ENCODE assay signal across 10 cellular contexts in genomic region chr4:110484767-110485166, GRCh38. TPM values are rescaled to one million over a fixed set of nuclear protein-coding genes. Genes with fewer than 3 reads are reported as not detected.
DNase-seq lines count a peak whose midpoint lies in the region; ATAC-seq and TF ChIP-seq lines count a peak whose summit lies in the region.
"Had no signal": no experiment of that assay in that cellular context is flagged by ENCODE, and none has a peak within 500 bp of the region (broad histone marks: within the 10 kb centered on the region; RNA-seq: fewer than 3 reads in every experiment).

No MANE protein-coding gene starts in this region.

- DNase-seq in GM04504 (ENCODE audit: low read depth), result peak; percentile 79
- DNase-seq in astrocyte of the cerebellum (ENCODE audit: low read depth), result peak; percentile 53
- DNase-seq in non-pigmented ciliary epithelial cell (ENCODE audit: low read depth), result peak; percentile 71
- DNase-seq in natural killer cell, result no peak
- DNase-seq in stimulated activated naive CD8-positive, alpha-beta T cell treated with anti-CD3 and anti-CD28 coated beads, Interleukin-15, Interleukin-2, amounts not matched to agents 100 U/mL and 50 U/mL, for 24 hours, result no peak
- no peak for DNase-seq in vagina (ENCODE audit: extremely low spot score in 2 of 2)
- DNase-seq: glutamatergic neuron, NCI-H1105 had no signal

- TF ChIP-seq POLR2A in vagina (IDR thresholded peaks at IDR 0.05), result no peak

- TF ChIP-seq CTCF in astrocyte of the cerebellum (IDR thresholded peaks at IDR 0.05; ENCODE audit: low read depth, low read length, missing control alignments), result no peak
- TF ChIP-seq CTCF in natural killer cell (IDR thresholded peaks at IDR 0.05), result no peak
- TF ChIP-seq CTCF in vagina (IDR thresholded peaks at IDR 0.05), result no peak

- no peaks in the 10 kb centered on the region for H3K4me1 Mint-ChIP-seq in natural killer cell

- peak; percentile 30 for ATAC-seq in HG02884 (IDR thresholded peaks at IDR 0.05; ENCODE audit: unreplicated experiment)
- ATAC-seq in natural killer cell, result no peak
- no peak for ATAC-seq in stimulated activated naive CD8-positive, alpha-beta T cell treated with anti-CD3 and anti-CD28 coated beads, Interleukin-15, Interleukin-2, amounts not matched to agents 100 U/mL and 50 U/mL, for 24 hours
- no peak for ATAC-seq in GM19023 (IDR thresholded peaks at IDR 0.05; ENCODE audit: unreplicated experiment)

- in situ Hi-C loops in astrocyte of the cerebellum (cut with HindIII; ENCODE audit: low sequenced_read_pairs), result no loop called here

- no peak overlapping the region for H3K4me3 Mint-ChIP-seq in natural killer cell

- no peaks in the 10 kb centered on the region for H3K9me3 Mint-ChIP-seq in natural killer cell

- no peak overlapping the region for H3K27ac ChIP-seq in vagina

- intact Hi-C loops in natural killer cell (cut with micrococcal nuclease), result no loop called here
- intact Hi-C loops in vagina (cut with DNase I), result no loop called here

- no peak overlapping the region for H3K4me3 ChIP-seq in astrocyte of the cerebellum (ENCODE audit: low read depth, low read length)
- H3K4me3 ChIP-seq in vagina, result no peak overlapping the region

- H3K27me3 Mint-ChIP-seq in natural killer cell (ENCODE audit: low read depth in 2 of 2), result peaks cover 12 to 32% of the 10 kb centered on the region in 2 donors

- H3K36me3 Mint-ChIP-seq in natural killer cell, result no peaks in the 10 kb centered on the region

- H3K9me3 ChIP-seq in vagina, result no peaks in the 10 kb centered on the region

- no peaks in the 10 kb centered on the region for H3K4me1 ChIP-seq in vagina

- H3K27ac Mint-ChIP-seq in natural killer cell, result no peak overlapping the region

- H3K36me3 ChIP-seq in vagina, result no peaks in the 10 kb centered on the region

- H3K27me3 ChIP-seq in vagina, result no peaks in the 10 kb centered on the region

RNA-seq across cellular contexts. Expression of gene ENPEP, which starts 8.8 kb away (rescaled TPM):
- total RNA-seq in natural killer cell (under 1 TPM in 1 of 3 donors, not detected in 2; 0.07 TPM), vagina (5.2 TPM)

Comparison
In these comparisons a context has a peak if more than half of its experiments do, and no peak if none do; other contexts are left out.
1. DNase-seq: peak in GM04504 (single experiment), astrocyte of the cerebellum (single experiment) and non-pigmented ciliary epithelial cell (single experiment); none in natural killer cell (single experiment), stimulated activated naive CD8-positive, alpha-beta T cell treated with anti-CD3 and anti-CD28 coated beads, Interleukin-15, Interleukin-2, amounts not matched to agents 100 U/mL and 50 U/mL, for 24 hours (single experiment) and vagina (0 of 2).